Comparison of ENCODE assay signal across 22 cellular contexts in the genomic region with DNA sequence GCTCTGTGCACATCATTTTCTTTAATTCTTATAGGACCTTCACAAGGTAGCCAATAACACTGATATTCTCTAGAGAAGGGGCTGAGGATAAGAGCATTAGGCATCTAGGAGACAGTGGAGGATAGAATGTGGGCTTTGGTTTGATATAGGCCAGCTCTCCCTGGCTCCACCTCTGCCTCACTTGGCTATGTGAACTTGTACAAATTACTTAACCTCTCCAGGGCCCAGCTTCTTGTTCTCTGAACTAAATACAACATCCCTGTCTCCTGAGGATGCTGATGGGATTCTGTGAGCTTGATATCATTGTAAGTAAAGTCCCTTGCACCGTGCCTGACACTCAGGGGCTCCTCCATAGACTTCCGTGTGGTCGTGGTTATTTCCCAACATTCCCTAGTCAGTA.
A peak's percentile ranks its signal among the peaks of the same experiment; 100 is the strongest.
DNase-seq lines count a peak whose midpoint lies in the region; ATAC-seq and TF ChIP-seq lines count a peak whose summit lies in the region.
"Had no signal": no experiment of that assay in that cellular context is flagged by ENCODE, and none has a peak within 500 bp of the region (broad histone marks: within the 10 kb centered on the region; RNA-seq: fewer than 3 reads in every experiment).

No MANE protein-coding gene starts in this region.

- H3K27ac ChIP-seq in BLaER1 (no peak overlapping the region), OCI-LY7 (ENCODE audit: low read depth, low read length, poor library complexity, severe bottlenecking) (peak overlapping the region; percentile 62), neuronal stem cell (replicated peaks; ENCODE audit: low read length) (no peak overlapping the region), ovary (no peak overlapping the region)
- no peak overlapping the region for H3K27ac ChIP-seq in CD4-positive, alpha-beta memory T cell (ENCODE audit: low read depth, low read length)

- no peak overlapping the region for H2BK5ac ChIP-seq in neuronal stem cell (ENCODE audit: low read length)

- no peak overlapping the region for H2BK15ac ChIP-seq in neuronal stem cell (ENCODE audit: low read length)

- H3K9me3 ChIP-seq in BLaER1 (peaks cover 16% of the 10 kb centered on the region; the same call in 1 of the 2 replicates), OCI-LY7 (ENCODE audit: low read length) (peaks cover 16% of the 10 kb centered on the region), neuronal stem cell (replicated peaks in 1 of 2; ENCODE audit: control insufficient read depth in 2 of 2, insufficient read depth in 1 of 2, low read depth in 1 of 2, low read length in 2 of 2) (peaks cover 0 to 2% of the 10 kb centered on the region in 2 donors), ovary (no peaks in the 10 kb centered on the region)
- peaks cover 0 to under 1% of the 10 kb centered on the region in 2 donors for H3K9me3 ChIP-seq in CD4-positive, alpha-beta memory T cell (ENCODE audit: control insufficient read depth in 1 of 2, low read length in 2 of 2)
- H3K9me3 ChIP-seq: BE2C had no signal

- no peaks in the 10 kb centered on the region for H3K27me3 ChIP-seq in BLaER1
- no peaks in the 10 kb centered on the region for H3K27me3 ChIP-seq in neuronal stem cell (ENCODE audit: control insufficient read depth in 3 of 3, insufficient read depth in 3 of 3, low read depth in 1 of 3, low read length in 3 of 3)
- H3K27me3 ChIP-seq in CD4-positive, alpha-beta memory T cell (ENCODE audit: insufficient read depth, low read length), result no peaks in the 10 kb centered on the region
- no peaks in the 10 kb centered on the region for H3K27me3 ChIP-seq in ovary
- H3K27me3 ChIP-seq: BE2C had no signal

- no peaks in the 10 kb centered on the region for H3K9me2 ChIP-seq in OCI-LY7 (ENCODE audit: insufficient read depth, low read length)

- peaks cover 10% of the 10 kb centered on the region for H3K4me1 ChIP-seq in BLaER1
- peaks cover 37% of the 10 kb centered on the region for H3K4me1 ChIP-seq in OCI-LY7 (ENCODE audit: insufficient read depth, low read length, poor library complexity, severe bottlenecking)
- peaks cover 0 to 1% of the 10 kb centered on the region in 2 donors for H3K4me1 ChIP-seq in neuronal stem cell (ENCODE audit: control insufficient read depth in 2 of 2, insufficient read depth in 1 of 2, low read depth in 1 of 2, low read length in 2 of 2)
- peaks cover 7% of the 10 kb centered on the region for H3K4me1 ChIP-seq in CD4-positive, alpha-beta memory T cell (ENCODE audit: insufficient read depth, low read length)
- no peaks in the 10 kb centered on the region for H3K4me1 ChIP-seq in ovary (ENCODE audit: insufficient read depth)
- H3K4me1 ChIP-seq: BE2C had no signal

- peak; percentile 13 for ATAC-seq in GM21390 (IDR thresholded peaks at IDR 0.05; ENCODE audit: unreplicated experiment)

- no peak overlapping the region for H2AK5ac ChIP-seq in neuronal stem cell (ENCODE audit: low read depth, low read length)

- DNase-seq in OCI-LY7 (ENCODE audit: low spot score) (peak; percentile 34), neuronal stem cell (ENCODE audit: low spot score) (no peak), ovary (no peak)
- DNase-seq in CD4-positive, alpha-beta memory T cell, result no peak
- no peak for DNase-seq in activated CD4-positive, CD25-positive, alpha-beta regulatory T cell treated with anti-CD3 and anti-CD28 coated beads, Interleukin-2, amount 50 U/mL, for 72 hours
- no peak for DNase-seq in activated CD4-positive, alpha-beta T cell treated with anti-CD3 and anti-CD28 coated beads for 1 hour
- DNase-seq: 8988T; ACHN; BE2C; CD4-positive, CD25-positive, alpha-beta regulatory T cell; EL; NCI-H1092 treated with DMSO at 0.1 percent for 48 hours; NCI-H1436; NCI-H187; NCI-H2171 treated with DMSO at 0.1 percent for 48 hours; NCI-H345; NCI-H524; NCI-H774; NK-92 treated with Interleukin-12 subunit alpha and Interleukin-12 subunit beta, amount 100 ng/mL, for 24 hours; SHP77 treated with DMSO at 0.1 percent for 48 hours had no signal

- H3K79me2 ChIP-seq in OCI-LY7 (ENCODE audit: insufficient read depth, low read depth, low read length), result no peaks in the 10 kb centered on the region

- H3K4me2 ChIP-seq in BLaER1 (peak overlapping the region; percentile 45), OCI-LY7 (ENCODE audit: low read length) (peak overlapping the region; percentile 65), neuronal stem cell (ENCODE audit: insufficient read depth, low read length, poor library complexity, severe bottlenecking) (no peak overlapping the region)

- POLR2A ChIA-PET in OCI-LY7 (lab: Charles Lee), result no interaction called here
- POLR2A ChIA-PET in CD4-positive, alpha-beta memory T cell (lab: Charles Lee; ENCODE audit: partially characterized antibody), result no interaction called here

- intact Hi-C loops in OCI-LY7 (cut with micrococcal nuclease; ENCODE audit: unreplicated experiment), result no loop called here
- intact Hi-C loops in CD4-positive, alpha-beta memory T cell (cut with micrococcal nuclease), result no loop called here
- intact Hi-C loops in ovary (cut with DNase I), result no loop called here

- H3K14ac ChIP-seq in neuronal stem cell (ENCODE audit: low read length), result no peak overlapping the region

- no peak overlapping the region for H3K4me3 ChIP-seq in BLaER1
- no peak overlapping the region for H3K4me3 ChIP-seq in OCI-LY7 (ENCODE audit: low read depth, low read length, poor library complexity, severe bottlenecking)
- no peak overlapping the region for H3K4me3 ChIP-seq in neuronal stem cell (ENCODE audit: low read length in 2 of 2)
- no peak overlapping the region for H3K4me3 ChIP-seq in CD4-positive, alpha-beta memory T cell (ENCODE audit: low read length in 2 of 2)
- H3K4me3 ChIP-seq in ovary, result no peak overlapping the region

- H3K4me3 Mint-ChIP-seq in CD4-positive, alpha-beta memory T cell, result no peak overlapping the region
- H3K4me3 Mint-ChIP-seq: CD4-positive, CD25-positive, alpha-beta regulatory T cell had no signal

- H2AFZ ChIP-seq in OCI-LY7 (ENCODE audit: low read length), result peak overlapping the region; percentile 2; the same call in 1 of the 2 replicates
- H2AFZ ChIP-seq in neuronal stem cell (ENCODE audit: low read length), result no peak overlapping the region

- H3K4me1 Mint-ChIP-seq in CD4-positive, alpha-beta memory T cell, result peaks cover 2 to 17% (median 9%) of the 10 kb centered on the region in 4 donors

- peaks cover 5 to 9% of the 10 kb centered on the region in 2 donors for H3K27me3 Mint-ChIP-seq in CD4-positive, alpha-beta memory T cell

- TF ChIP-seq CTCF in OCI-LY7 (conservative IDR thresholded peaks at IDR 0.05; ENCODE audit: low read length) (no peak), ovary (IDR thresholded peaks at IDR 0.05) (no peak)

- H4K20me1 ChIP-seq in BLaER1, result no peaks in the 10 kb centered on the region
- no peaks in the 10 kb centered on the region for H4K20me1 ChIP-seq in OCI-LY7 (ENCODE audit: insufficient read depth, low read length)

- H3K36me3 ChIP-seq in BLaER1 (no peaks in the 10 kb centered on the region), OCI-LY7 (ENCODE audit: insufficient read depth, low read length) (no peaks in the 10 kb centered on the region), neuronal stem cell (replicated peaks in 1 of 2; ENCODE audit: control insufficient read depth in 2 of 2, insufficient read depth in 2 of 2, low read length in 2 of 2) (no peaks in the 10 kb centered on the region), ovary (no peaks in the 10 kb centered on the region)
- no peaks in the 10 kb centered on the region for H3K36me3 ChIP-seq in CD4-positive, alpha-beta memory T cell (ENCODE audit: insufficient read depth, low read length)
- H3K36me3 ChIP-seq: BE2C had no signal

- no peaks in the 10 kb centered on the region for H3K79me1 ChIP-seq in neuronal stem cell (ENCODE audit: low read depth, low read length)

- H3K9me3 Mint-ChIP-seq in CD4-positive, alpha-beta memory T cell, result peaks cover 0 to 13% (median 11%) of the 10 kb centered on the region in 8 donors

- peaks cover 0 to 2% of the 10 kb centered on the region in 2 donors for H3K36me3 Mint-ChIP-seq in CD4-positive, alpha-beta memory T cell

- H4K91ac ChIP-seq in neuronal stem cell (ENCODE audit: low read depth, low read length, poor library complexity), result no peak overlapping the region

- BruUV-seq in OCI-LY7 (replicated peaks; lab: Mats Ljungman, UMichigan), result no TSS peak

- no peak for TF ChIP-seq EP300 in ovary (IDR thresholded peaks at IDR 0.05)

- H4K8ac ChIP-seq in neuronal stem cell (ENCODE audit: low read depth, low read length), result peak overlapping the region; percentile 1

- no peak overlapping the region for H3K23ac ChIP-seq in neuronal stem cell (ENCODE audit: low read depth, low read length, poor library complexity)

- no CpG with 5 or more reads among the region's 3 CpGs for WGBS in neuronal stem cell (ENCODE audit: extremely low coverage in 2 of 2, insufficient read length in 2 of 2, insufficient replicate concordance in 1 of 2), 2 donors
- WGBS in ovary, 3 donors, result 81 to 91% (median 83%) methylated on average over 3 of the region's 3 CpGs

- no peak overlapping the region for H3K27ac Mint-ChIP-seq in CD4-positive, alpha-beta memory T cell

- H3K9ac ChIP-seq in BLaER1 (no peak overlapping the region), neuronal stem cell (ENCODE audit: low read depth, low read length, poor library complexity) (no peak overlapping the region)

- H3K18ac ChIP-seq in neuronal stem cell (ENCODE audit: low read length), result no peak overlapping the region

- H3K4ac ChIP-seq in neuronal stem cell (ENCODE audit: low read length), result no peak overlapping the region

- no peak overlapping the region for H2BK12ac ChIP-seq in neuronal stem cell (ENCODE audit: low read length)

- H2BK120ac ChIP-seq in neuronal stem cell (ENCODE audit: low read depth, low read length), result no peak overlapping the region

- CTCF ChIA-PET in OCI-LY7 (lab: Charles Lee; ENCODE audit: unreplicated experiment), result interaction anchor here (0.5 kb wide), 1 partner anchor 154 kb away, joined by 3 read pairs; no protein-coding TSS in a partner anchor
- CTCF ChIA-PET in CD4-positive, alpha-beta memory T cell (lab: Charles Lee; ENCODE audit: partially characterized antibody), result interaction anchor here (1.3 kb wide), 1 partner anchor 33 kb away, joined by 6 read pairs; no protein-coding TSS in a partner anchor

- no peak for TF ChIP-seq POLR2A in ovary (IDR thresholded peaks at IDR 0.05)
